Comparison of ENCODE assay signal across 1 cellular context in the genomic region with DNA sequence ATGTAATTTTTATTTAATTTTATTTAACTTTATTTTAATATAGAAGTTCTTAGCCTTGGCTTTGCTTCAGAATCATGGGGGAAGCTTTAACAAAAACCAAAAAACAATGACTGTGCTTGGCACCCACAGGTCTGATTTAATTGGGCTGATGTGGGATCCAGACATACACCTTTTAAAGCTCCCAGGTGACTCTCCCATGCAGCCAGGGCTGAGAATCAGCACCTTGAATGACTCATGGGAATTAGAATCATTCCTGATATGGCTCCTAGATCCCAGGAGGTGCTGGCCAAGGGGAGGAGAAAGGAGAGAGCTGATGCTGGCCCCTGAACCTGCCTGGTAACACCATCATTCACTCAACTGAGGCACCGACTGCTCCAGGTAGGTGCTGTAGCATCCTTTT.
TF ChIP-seq lines count a peak whose summit lies in the region.

No MANE protein-coding gene starts in this region.

TF ChIP-seq in H1, 55 proteins besides CTCF, POLR2A, EP300 and RAD21:
- no peak for TF ChIP-seq POLR2AphosphoS5 (IDR thresholded peaks at IDR 0.05; ENCODE audit: low read depth, low read length)
- no peak for TF ChIP-seq SIX5 (IDR thresholded peaks at IDR 0.05; ENCODE audit: low read depth, low read length)
- TF ChIP-seq SRF (IDR thresholded peaks at IDR 0.05; ENCODE audit: low read depth, low read length): no peak
- no peak for TF ChIP-seq SP1 (IDR thresholded peaks at IDR 0.05; ENCODE audit: low read depth, low read length)
- TF ChIP-seq SIRT6 (IDR thresholded peaks at IDR 0.05; ENCODE audit: low read length): no peak
